In genomic region chr12:90299121-90299520, GRCh38 we compare ENCODE assay signal across 9 cellular contexts.
DNase-seq lines count a peak whose midpoint lies in the region; ATAC-seq, FAIRE-seq and TF ChIP-seq lines count a peak whose summit lies in the region.
"Had no signal": no experiment of that assay in that cellular context is flagged by ENCODE, and none has a peak within 500 bp of the region (broad histone marks: within the 10 kb centered on the region; RNA-seq: fewer than 3 reads in every experiment).

No MANE protein-coding gene starts in this region.

- H3K9ac ChIP-seq in SK-N-MC (ENCODE audit: insufficient read length): no peak overlapping the region

- no peak overlapping the region for H3K27ac ChIP-seq in CD4-positive, alpha-beta memory T cell (ENCODE audit: low read depth, low read length)
- H3K27ac ChIP-seq in SK-N-MC: no peak overlapping the region

- peaks cover 3 to 10% of the 10 kb centered on the region in 2 donors for H3K27me3 Mint-ChIP-seq in CD4-positive, alpha-beta memory T cell
- H3K27me3 Mint-ChIP-seq: brain had no signal

- DNase-seq in CD4-positive, alpha-beta memory T cell: peak in 1 of 5 donors; percentile 18
- DNase-seq in SK-N-MC (ENCODE audit: low read depth, low spot score) (no peak), T-helper 9 cell (no peak), islet precursor cell (no peak), nucleus accumbens (lab: John Stamatoyannopoulos, UW) (no peak), GM12891 (ENCODE audit: insufficient read length, low spot score) (no peak)

- peak overlapping the region; percentile 65 to 91 (median 77) for H3K4me3 Mint-ChIP-seq in CD4-positive, alpha-beta memory T cell
- H3K4me3 Mint-ChIP-seq: brain had no signal

- ATAC-seq in GM19324 (IDR thresholded peaks at IDR 0.05; ENCODE audit: low FRiP score, unreplicated experiment) (peak; percentile 88), HG02973 (IDR thresholded peaks at IDR 0.05; ENCODE audit: unreplicated experiment) (peak; percentile 94)

- H3K9me3 ChIP-seq in CD4-positive, alpha-beta memory T cell (ENCODE audit: control insufficient read depth in 1 of 2, low read length in 2 of 2): no peaks in the 10 kb centered on the region
- no peaks in the 10 kb centered on the region for H3K9me3 ChIP-seq in SK-N-MC (ENCODE audit: low read depth, low read length)

- H3K36me3 Mint-ChIP-seq in CD4-positive, alpha-beta memory T cell: peaks cover 0 to 3% of the 10 kb centered on the region in 2 donors
- H3K36me3 Mint-ChIP-seq: brain had no signal

- FAIRE-seq in GM12891 (lab: Jason Lieb, UNC): no peak

- peak overlapping the region in 1 of 2 donors; percentile 49 for H3K4me3 ChIP-seq in CD4-positive, alpha-beta memory T cell (ENCODE audit: low read length in 2 of 2)
- H3K4me3 ChIP-seq in SK-N-MC: peak overlapping the region; percentile 19; the same call in 1 of the 2 replicates

- H3K27me3 ChIP-seq in CD4-positive, alpha-beta memory T cell (ENCODE audit: insufficient read depth, low read length): no peaks in the 10 kb centered on the region

- H3K4me1 ChIP-seq in CD4-positive, alpha-beta memory T cell (ENCODE audit: insufficient read depth, low read length): peaks cover 6% of the 10 kb centered on the region

- H3K27ac Mint-ChIP-seq in CD4-positive, alpha-beta memory T cell: peak overlapping the region; percentile 1 to 76 (median 38)
- H3K27ac Mint-ChIP-seq: brain had no signal

- H3K9me3 Mint-ChIP-seq in CD4-positive, alpha-beta memory T cell: no peaks in the 10 kb centered on the region

- POLR2A ChIA-PET in CD4-positive, alpha-beta memory T cell (lab: Charles Lee; ENCODE audit: partially characterized antibody): no interaction called here

- no peaks in the 10 kb centered on the region for H3K36me3 ChIP-seq in CD4-positive, alpha-beta memory T cell (ENCODE audit: insufficient read depth, low read length)
- H3K36me3 ChIP-seq in SK-N-MC (ENCODE audit: insufficient read depth, low read length): no peaks in the 10 kb centered on the region

- intact Hi-C loops in CD4-positive, alpha-beta memory T cell (cut with micrococcal nuclease): no loop called here

- no peak for TF ChIP-seq POLR2A in GM12891 (IDR thresholded peaks at IDR 0.05; ENCODE audit: low read depth, low read length)

- CTCF ChIA-PET in CD4-positive, alpha-beta memory T cell (lab: Charles Lee; ENCODE audit: partially characterized antibody): no interaction called here

- peaks cover 2 to 24% (median 5%) of the 10 kb centered on the region in 4 donors for H3K4me1 Mint-ChIP-seq in CD4-positive, alpha-beta memory T cell

TF ChIP-seq in GM12891, 5 proteins besides CTCF, POLR2A, EP300 and RAD21:
- no peak for TF ChIP-seq POU2F2 (IDR thresholded peaks at IDR 0.05; ENCODE audit: low read depth, low read length)
- TF ChIP-seq POLR2AphosphoS5 (IDR thresholded peaks at IDR 0.05; ENCODE audit: low read depth, low read length): no peak
- TF ChIP-seq SPI1 (IDR thresholded peaks at IDR 0.05; ENCODE audit: low read depth, low read length): no peak
- no peak for TF ChIP-seq TAF1 (IDR thresholded peaks at IDR 0.05; ENCODE audit: low read depth, low read length)
- no peak for TF ChIP-seq PAX5 (IDR thresholded peaks at IDR 0.05; ENCODE audit: insufficient read depth, low read length, severe bottlenecking)
